In genomic region chr2:225670111-225670974, GRCh38 we compare ENCODE assay signal across 9 cellular contexts.
DNase-seq lines count a peak whose midpoint lies in the region; ATAC-seq and TF ChIP-seq lines count a peak whose summit lies in the region.
"Had no signal": no experiment of that assay in that cellular context is flagged by ENCODE, and none has a peak within 500 bp of the region (broad histone marks: within the 10 kb centered on the region; RNA-seq: fewer than 3 reads in every experiment).

No MANE protein-coding gene starts in this region.

- H3K36me3 ChIP-seq in left ventricle myocardium inferior (no peaks in the 10 kb centered on the region), SU-DHL-6 (ENCODE audit: low read length) (no peaks in the 10 kb centered on the region)

- no peak overlapping the region for H2AFZ ChIP-seq in SU-DHL-6 (ENCODE audit: low read depth, low read length, severe bottlenecking)

- DNase-seq in left ventricle myocardium inferior (no peak), cardiac septum (ENCODE audit: low spot score) (no peak), iPS-NIHi7 (ENCODE audit: extremely low spot score) (peak; percentile 15), RPMI8226 (no peak)
- no peak for DNase-seq in activated CD8-positive, alpha-beta memory T cell treated with anti-CD3 and anti-CD28 coated beads, Interleukin-2, amount 50 U/mL, for 4 hours
- DNase-seq: T-helper 1 cell had no signal

- no peaks in the 10 kb centered on the region for H3K4me1 ChIP-seq in left ventricle myocardium inferior

- no peak overlapping the region for H3K9ac ChIP-seq in SU-DHL-6 (ENCODE audit: low read length)

- H3K9me3 ChIP-seq in left ventricle myocardium inferior (replicated peaks) (no peaks in the 10 kb centered on the region), SU-DHL-6 (ENCODE audit: insufficient read depth, low read length) (no peaks in the 10 kb centered on the region)

- no peaks in the 10 kb centered on the region for H3K79me2 ChIP-seq in SU-DHL-6 (ENCODE audit: insufficient read depth, low read length)

- no peaks in the 10 kb centered on the region for H3F3A ChIP-seq in SU-DHL-6 (ENCODE audit: insufficient read depth)

- ATAC-seq in HG03097 (IDR thresholded peaks at IDR 0.05; ENCODE audit: low FRiP score, unreplicated experiment) (no peak), HG03442 (IDR thresholded peaks at IDR 0.05; ENCODE audit: unreplicated experiment) (no peak)

- H3K4me3 ChIP-seq in left ventricle myocardium inferior (no peak overlapping the region), SU-DHL-6 (ENCODE audit: insufficient read depth, low read length, poor library complexity, severe bottlenecking) (no peak overlapping the region)

- H3K9me2 ChIP-seq in SU-DHL-6 (replicated peaks; ENCODE audit: insufficient read depth, low read length), result no peaks in the 10 kb centered on the region

- intact Hi-C loops in left ventricle myocardium inferior (cut with micrococcal nuclease), result loop anchor here (5.0 to 10.0 kb wide), 2 partner anchors 1132 to 1314 kb away; no protein-coding TSS in a partner anchor
- intact Hi-C loops in cardiac septum (cut with DNase I), result loop anchor here (2.0 to 5.0 kb wide), 2 partner anchors 127 to 1132 kb away; no protein-coding TSS in a partner anchor

- H3K27me3 ChIP-seq in left ventricle myocardium inferior (ENCODE audit: low read depth), result no peaks in the 10 kb centered on the region
- H3K27me3 ChIP-seq in SU-DHL-6 (ENCODE audit: low read length), result no peaks in the 10 kb centered on the region

- no peak overlapping the region for H3K4me2 ChIP-seq in SU-DHL-6 (ENCODE audit: low read depth, low read length, poor library complexity, severe bottlenecking)

- TF ChIP-seq CTCF in left ventricle myocardium inferior (IDR thresholded peaks at IDR 0.05; ENCODE audit: borderline replicate concordance), result peak; percentile 45
- TF ChIP-seq CTCF in SU-DHL-6 (IDR thresholded peaks at IDR 0.05; ENCODE audit: insufficient read depth, low read length, poor library complexity, severe bottlenecking), result peak; percentile 20

- H3K27ac ChIP-seq in left ventricle myocardium inferior (replicated peaks) (no peak overlapping the region), SU-DHL-6 (ENCODE audit: low read depth, low read length) (no peak overlapping the region)

- no peaks in the 10 kb centered on the region for H4K20me1 ChIP-seq in SU-DHL-6 (ENCODE audit: low read depth, low read length)
